Comparison of ENCODE assay signal across 14 cellular contexts in genomic region chr1:186033744-186034345, GRCh38.
DNase-seq lines count a peak whose midpoint lies in the region; ATAC-seq, FAIRE-seq and TF ChIP-seq lines count a peak whose summit lies in the region.
"Had no signal": no experiment of that assay in that cellular context is flagged by ENCODE, and none has a peak within 500 bp of the region (broad histone marks: within the 10 kb centered on the region; RNA-seq: fewer than 3 reads in every experiment).

No MANE protein-coding gene starts in this region.

- intact Hi-C loops in adrenal gland (cut with DNase I): no loop called here

- H3K27ac ChIP-seq in adrenal gland: no peak overlapping the region
- H3K27ac ChIP-seq: C4-2B had no signal

- FAIRE-seq in D721Med (lab: Jason Lieb, UNC): peak; percentile 98
- FAIRE-seq in bronchial epithelial cell (lab: Jason Lieb, UNC): no peak

- H3K27me3 ChIP-seq in bronchial epithelial cell (ENCODE audit: control insufficient read depth, insufficient read depth, low read length) (no peaks in the 10 kb centered on the region), adrenal gland (no peaks in the 10 kb centered on the region)
- H3K27me3 ChIP-seq: gastrocnemius medialis had no signal

- H3K4me3 ChIP-seq in bronchial epithelial cell (ENCODE audit: low read depth, low read length) (no peak overlapping the region), adrenal gland (no peak overlapping the region)
- H3K4me3 ChIP-seq: gastrocnemius medialis had no signal

- TF ChIP-seq CTCF in D721Med (IDR thresholded peaks at IDR 0.05; ENCODE audit: insufficient read depth, missing control alignments): no peak
- no peak for TF ChIP-seq CTCF in bronchial epithelial cell (IDR thresholded peaks at IDR 0.05; ENCODE audit: insufficient read depth, low read length, severe bottlenecking)
- no peak for TF ChIP-seq CTCF in adrenal gland (IDR thresholded peaks at IDR 0.05)

- no peak for TF ChIP-seq EP300 in Ishikawa (IDR thresholded peaks at IDR 0.05; ENCODE audit: borderline replicate concordance)

- in situ Hi-C loops in KBM-7 (cut with MboI; ENCODE audit: low pct_unique_long_range_greater_than_20kb, low sequenced_read_pairs): no loop called here

- no peak for TF ChIP-seq POLR2A in adrenal gland (IDR thresholded peaks at IDR 0.05)

- H3K36me3 ChIP-seq in bronchial epithelial cell (ENCODE audit: control insufficient read depth, insufficient read depth, low read length) (no peaks in the 10 kb centered on the region), adrenal gland (replicated peaks in 1 of 2) (no peaks in the 10 kb centered on the region)
- H3K36me3 ChIP-seq: gastrocnemius medialis had no signal

- H3K9me3 ChIP-seq in adrenal gland (replicated peaks in 1 of 3): peaks cover 0 to 10% (median 0%) of the 10 kb centered on the region in 3 donors

- TF ChIP-seq RAD21 in Ishikawa (IDR thresholded peaks at IDR 0.05; ENCODE audit: low read depth): no peak

- ATAC-seq in HG03196 (IDR thresholded peaks at IDR 0.05; ENCODE audit: unreplicated experiment): no peak
- ATAC-seq: gastrocnemius medialis; naive thymus-derived CD8-positive, alpha-beta T cell; stimulated activated naive CD8-positive, alpha-beta T cell treated with anti-CD3 and anti-CD28 coated beads, Interleukin-15, Interleukin-2, amounts not matched to agents 100 U/mL and 50 U/mL, for 24 hours had no signal

- no peaks in the 10 kb centered on the region for H3K4me1 ChIP-seq in adrenal gland (replicated peaks in 1 of 2)
- H3K4me1 ChIP-seq: gastrocnemius medialis had no signal

- WGBS in adrenal gland, 4 donors: 4 to 10% (median 8%) methylated on average over 2 of the region's 2 CpGs

- DNase-seq in D721Med (ENCODE audit: insufficient read length, low spot score) (no peak), bronchial epithelial cell (ENCODE audit: low read depth) (peak; percentile 72), left kidney (ENCODE audit: low read depth, low spot score) (peak; percentile 2), adrenal gland (no peak), KBM-7 (no peak)
- DNase-seq in stimulated activated CD4-positive, alpha-beta T cell treated with anti-CD3 and anti-CD28 coated beads, Interleukin-4, amount 100 ng/mL, for 1 hour: no peak
- DNase-seq: gastrocnemius medialis; GDM1; kidney glomerular epithelial cell; naive thymus-derived CD8-positive, alpha-beta T cell; stimulated activated naive CD8-positive, alpha-beta T cell treated with anti-CD3 and anti-CD28 coated beads, Interleukin-15, Interleukin-2, amounts not matched to agents 100 U/mL and 50 U/mL, for 24 hours had no signal

TF ChIP-seq in Ishikawa, 13 proteins besides CTCF, POLR2A, EP300 and RAD21:
- no peak for TF ChIP-seq REST (IDR thresholded peaks at IDR 0.05; ENCODE audit: low read depth)
- peak; percentile 34; the same call in 1 of the 2 replicates for TF ChIP-seq NFIC (IDR thresholded peaks at IDR 0.05)

Comparison
In these comparisons a context has a peak if more than half of its experiments do, and no peak if none do; other contexts are left out.
1. DNase-seq: peak in bronchial epithelial cell (single experiment) and left kidney (single experiment); none in D721Med (single experiment), adrenal gland (0 of 7), KBM-7 (single experiment) and stimulated activated CD4-positive, alpha-beta T cell treated with anti-CD3 and anti-CD28 coated beads, Interleukin-4, amount 100 ng/mL, for 1 hour (single experiment).